ENCODE assay signal across 8 cellular contexts in genomic region chr16:88451586-88452484, GRCh38. TPM values are rescaled to one million over a fixed set of nuclear protein-coding genes. Genes with fewer than 3 reads are reported as not detected.
A peak's percentile ranks its signal among the peaks of the same experiment; 100 is the strongest.
DNase-seq lines count a peak whose midpoint lies in the region; ATAC-seq and TF ChIP-seq lines count a peak whose summit lies in the region.

No MANE protein-coding gene starts in this region.

- peak overlapping the region; percentile 13 for H3K18ac ChIP-seq in neuronal stem cell (ENCODE audit: low read length)

- no peak overlapping the region for H3K9ac ChIP-seq in Karpas-422 (ENCODE audit: low read length)
- no peak overlapping the region for H3K9ac ChIP-seq in neuronal stem cell (ENCODE audit: low read depth, low read length, poor library complexity)

- H3K27me3 Mint-ChIP-seq in CD4-positive, alpha-beta T cell: no peaks in the 10 kb centered on the region

- H2BK12ac ChIP-seq in neuronal stem cell (ENCODE audit: low read length): peak overlapping the region; percentile 31

- H3K36me3 ChIP-seq in Karpas-422 (ENCODE audit: insufficient read depth, low read length): no peaks in the 10 kb centered on the region
- no peaks in the 10 kb centered on the region for H3K36me3 ChIP-seq in brain microvascular endothelial cell (replicated peaks)
- H3K36me3 ChIP-seq in neuronal stem cell (replicated peaks in 1 of 2; ENCODE audit: control insufficient read depth in 2 of 2, insufficient read depth in 2 of 2, low read length in 2 of 2): no peaks in the 10 kb centered on the region

- no peak overlapping the region for H3K4me3 ChIP-seq in Karpas-422 (ENCODE audit: low read length)
- H3K4me3 ChIP-seq in brain microvascular endothelial cell (ENCODE audit: low read depth, low read length): peak overlapping the region; percentile 64
- H3K4me3 ChIP-seq in neuronal stem cell (ENCODE audit: low read length in 2 of 2): no peak overlapping the region

- in situ Hi-C loops in brain microvascular endothelial cell (cut with HindIII; ENCODE audit: low pct_ligation_motif_present, low sequenced_read_pairs) (no loop called here), GM13976 (cut with MboI; ENCODE audit: low sequenced_read_pairs, unreplicated experiment) (no loop called here)

- H3K4me3 Mint-ChIP-seq in CD4-positive, alpha-beta T cell: peak overlapping the region; percentile 90

- H3K9me2 ChIP-seq in Karpas-422 (replicated peaks; ENCODE audit: insufficient read depth, low read length): no peaks in the 10 kb centered on the region

- no peak overlapping the region for H3K4ac ChIP-seq in neuronal stem cell (ENCODE audit: low read length)

- peak in 1 of 10 experiments; percentile 28 for DNase-seq in CD4-positive, alpha-beta T cell
- DNase-seq in Karpas-422 (peak; percentile 64), brain microvascular endothelial cell (no peak), neuronal stem cell (ENCODE audit: low spot score) (no peak), islet precursor cell (no peak), DMS153 treated with DMSO at 0.1 percent for 48 hours (lab: John Stamatoyannopoulos, UW; ENCODE audit: unreplicated experiment) (no peak), GM13976 (ENCODE audit: low spot score) (no peak), KG1 (lab: John Stamatoyannopoulos, UW) (no peak)

- no CpG with 5 or more reads among the region's 30 CpGs for WGBS in neuronal stem cell (ENCODE audit: extremely low coverage in 2 of 2, insufficient read length in 2 of 2, insufficient replicate concordance in 1 of 2), 2 donors

- POLR2A ChIA-PET in CD4-positive, alpha-beta T cell (lab: Charles Lee): interaction anchor here (0.8 to 1.5 kb wide), 5 partner anchors 15 to 360 kb away, joined by 3 to 7 read pairs (median 3); partner anchors contain the start of genes APRT and ZC3H18

- no peak overlapping the region for H3K27ac ChIP-seq in CD4-positive, alpha-beta T cell (ENCODE audit: low read depth, low read length)
- H3K27ac ChIP-seq in Karpas-422 (ENCODE audit: low read length) (no peak overlapping the region), brain microvascular endothelial cell (no peak overlapping the region), neuronal stem cell (replicated peaks; ENCODE audit: low read length) (no peak overlapping the region)

- peak overlapping the region; percentile 5 for H2AK5ac ChIP-seq in neuronal stem cell (ENCODE audit: low read depth, low read length)

- no peak for ATAC-seq in CD4-positive, alpha-beta T cell (ENCODE audit: poor library complexity)

- peak overlapping the region; percentile 44 for H3K23ac ChIP-seq in neuronal stem cell (ENCODE audit: low read depth, low read length, poor library complexity)

- no peaks in the 10 kb centered on the region for H3K27me3 ChIP-seq in CD4-positive, alpha-beta T cell (ENCODE audit: control insufficient read depth, insufficient read depth, low read length)
- H3K27me3 ChIP-seq in Karpas-422 (ENCODE audit: low read length): no peaks in the 10 kb centered on the region; the same call in 1 of the 2 replicates
- H3K27me3 ChIP-seq in brain microvascular endothelial cell (replicated peaks): no peaks in the 10 kb centered on the region
- peaks cover 14 to 51% (median 41%) of the 10 kb centered on the region in 3 experiments for H3K27me3 ChIP-seq in neuronal stem cell (ENCODE audit: control insufficient read depth in 3 of 3, insufficient read depth in 3 of 3, low read depth in 1 of 3, low read length in 3 of 3)

- no peak overlapping the region for H4K91ac ChIP-seq in neuronal stem cell (ENCODE audit: low read depth, low read length, poor library complexity)

- H3K4me1 Mint-ChIP-seq in CD4-positive, alpha-beta T cell (ENCODE audit: low read depth): peaks cover 18% of the 10 kb centered on the region

- H3K4me1 ChIP-seq in Karpas-422 (ENCODE audit: low read length) (peaks cover 39% of the 10 kb centered on the region), neuronal stem cell (ENCODE audit: control insufficient read depth in 2 of 2, insufficient read depth in 1 of 2, low read depth in 1 of 2, low read length in 2 of 2) (peaks cover 15 to 23% of the 10 kb centered on the region in 2 donors)

- H3K9me3 Mint-ChIP-seq in CD4-positive, alpha-beta T cell: no peaks in the 10 kb centered on the region

- H3K27ac Mint-ChIP-seq in CD4-positive, alpha-beta T cell: peak overlapping the region; percentile 90

- no peak for TF ChIP-seq CTCF in CD4-positive, alpha-beta T cell (IDR thresholded peaks at IDR 0.05)
- TF ChIP-seq CTCF in brain microvascular endothelial cell (IDR thresholded peaks at IDR 0.05; ENCODE audit: low read depth, low read length, missing control alignments): no peak
- TF ChIP-seq CTCF in GM13976 (IDR thresholded peaks at IDR 0.05; ENCODE audit: borderline replicate concordance, control extremely low read depth, extremely low read depth, insufficient read depth, missing control alignments): no peak

- H3K79me2 ChIP-seq in Karpas-422 (ENCODE audit: low read length): no peaks in the 10 kb centered on the region

- CTCF ChIA-PET in CD4-positive, alpha-beta T cell (lab: Charles Lee): interaction anchor here (1.2 to 1.5 kb wide), 2 partner anchors 8 to 673 kb away, joined by 3 read pairs; no protein-coding TSS in a partner anchor

- no peak overlapping the region for H3K14ac ChIP-seq in neuronal stem cell (ENCODE audit: low read length)

- H2BK15ac ChIP-seq in neuronal stem cell (ENCODE audit: low read length): peak overlapping the region; percentile 33

- peaks cover 7% of the 10 kb centered on the region; the same call in 1 of the 2 replicates for H4K20me1 ChIP-seq in Karpas-422 (ENCODE audit: insufficient read depth, low read depth, low read length)

- H3K4me2 ChIP-seq in Karpas-422 (ENCODE audit: low read depth, low read length, poor library complexity, severe bottlenecking) (no peak overlapping the region), neuronal stem cell (ENCODE audit: insufficient read depth, low read length, poor library complexity, severe bottlenecking) (peak overlapping the region; percentile 33)

- peak overlapping the region; percentile 16 for H2BK5ac ChIP-seq in neuronal stem cell (ENCODE audit: low read length)

- H3K79me1 ChIP-seq in neuronal stem cell (ENCODE audit: low read depth, low read length): peaks cover 4% of the 10 kb centered on the region

- H3K36me3 Mint-ChIP-seq in CD4-positive, alpha-beta T cell (ENCODE audit: low read depth): peaks cover 15% of the 10 kb centered on the region

- no peak overlapping the region for H4K8ac ChIP-seq in neuronal stem cell (ENCODE audit: low read depth, low read length)

- intact Hi-C loops in CD4-positive, alpha-beta T cell (cut with DNase I, micrococcal nuclease): loop anchor here (2.0 to 10.0 kb wide), 7 partner anchors 235 to 1067 kb away; partner anchors contain the start of genes CTU2 (in 2 of the 2), RNF166 (in 2 of the 2), BANP (in 1 of the 2) and FBXO31 (in 1 of the 2)

- H3K9me3 ChIP-seq in CD4-positive, alpha-beta T cell (ENCODE audit: control insufficient read depth, low read length): no peaks in the 10 kb centered on the region
- no peaks in the 10 kb centered on the region for H3K9me3 ChIP-seq in Karpas-422 (ENCODE audit: low read length)
- no peaks in the 10 kb centered on the region for H3K9me3 ChIP-seq in neuronal stem cell (replicated peaks in 1 of 2; ENCODE audit: control insufficient read depth in 2 of 2, insufficient read depth in 1 of 2, low read depth in 1 of 2, low read length in 2 of 2)

- H2BK120ac ChIP-seq in neuronal stem cell (ENCODE audit: low read depth, low read length): peak overlapping the region; percentile 31

- H2AFZ ChIP-seq in Karpas-422 (ENCODE audit: low read length): no peak overlapping the region
- H2AFZ ChIP-seq in neuronal stem cell (ENCODE audit: low read length): peak overlapping the region; percentile 100

RNA-seq across cellular contexts. Expression of gene ZFPM1, which starts 1.2 kb away (rescaled TPM):
- total RNA-seq in CD4-positive, alpha-beta T cell: 10 to 100 TPM; 22.8 to 24.2 TPM
- total RNA-seq in Karpas-422 (2014; rRNA removed; shearing (Covaris generic); ENCODE audit: low replicate concordance): 0.36 and 0.75 TPM in 2 replicates
- 3.8 TPM for polyA plus RNA-seq in neuronal stem cell (2013, experiment 1 of 2)
- 4.0 TPM for polyA plus RNA-seq in neuronal stem cell (2013, experiment 2 of 2)

Comparison
In these comparisons a context has a peak if more than half of its experiments do, and no peak if none do; other contexts are left out.
1. RNA of gene ZFPM1, which starts 1.2 kb away (total RNA-seq): 22.8 to 24.2 TPM in CD4-positive, alpha-beta T cell; 0.36 to 0.75 TPM in Karpas-422; every median in the first group is over 10 times any median in the second.